9 cellular contexts compared by ENCODE assay signal in the genomic region with DNA sequence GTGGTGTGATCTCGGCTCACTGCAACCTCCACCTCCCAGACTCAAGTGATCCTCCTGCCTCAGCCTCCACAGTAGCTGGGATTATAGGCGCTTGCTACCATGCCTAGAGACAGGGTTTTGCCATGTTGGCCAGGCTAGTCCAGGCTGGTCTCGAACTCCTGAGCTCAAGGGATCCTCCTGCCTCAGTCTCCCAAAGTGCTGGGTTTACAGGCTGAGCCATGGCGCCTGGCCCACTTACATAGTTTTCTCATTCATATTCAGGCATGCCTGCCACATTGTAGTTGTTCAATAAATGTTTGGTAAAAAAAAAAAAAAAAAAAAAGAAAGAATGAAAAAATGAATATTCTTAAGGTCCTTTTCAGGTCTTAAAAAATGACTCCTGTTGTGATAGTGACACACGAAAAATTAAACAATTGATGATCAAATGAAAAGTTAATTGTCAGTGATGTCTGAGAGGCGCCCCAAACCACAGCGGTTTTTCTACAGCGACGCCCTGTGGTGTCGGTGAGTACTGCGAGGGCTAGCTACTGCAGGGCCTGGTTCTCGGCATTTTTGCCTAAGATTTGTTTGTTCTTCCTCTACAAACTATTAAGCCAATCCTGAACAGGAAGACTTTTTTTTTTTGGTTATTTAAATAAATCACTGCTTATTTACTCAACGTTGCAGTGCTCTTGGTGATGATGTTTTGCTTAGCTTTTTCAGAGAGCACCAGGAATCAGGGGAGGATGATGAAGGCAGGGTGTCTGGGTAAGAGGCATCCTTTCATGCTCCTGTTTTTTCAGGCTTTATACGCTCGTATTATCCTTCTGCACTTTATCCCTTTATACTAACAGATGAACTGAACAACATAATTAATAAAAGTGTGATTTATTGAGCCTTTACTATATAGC.
DNase-seq lines count a peak whose midpoint lies in the region; ATAC-seq and TF ChIP-seq lines count a peak whose summit lies in the region.
"Had no signal": no experiment of that assay in that cellular context is flagged by ENCODE, and none has a peak within 500 bp of the region (broad histone marks: within the 10 kb centered on the region; RNA-seq: fewer than 3 reads in every experiment).

No MANE protein-coding gene starts in this region.

- H3K27me3 ChIP-seq in HL-60 (ENCODE audit: insufficient read depth, poor library complexity, severe bottlenecking) (no peaks in the 10 kb centered on the region), ovary (no peaks in the 10 kb centered on the region)

- 35 to 41% (median 36%) methylated on average over 15 of the region's 15 CpGs for WGBS in ovary, 3 donors

- H3K9me3 ChIP-seq in ovary: no peaks in the 10 kb centered on the region

- H3K4me1 ChIP-seq in ovary (ENCODE audit: insufficient read depth): peaks cover 1% of the 10 kb centered on the region

- intact Hi-C loops in ovary (cut with DNase I): loop anchor here in 3 of 4 donors (5.0 kb wide), 2 partner anchors 345 to 355 kb away; no protein-coding TSS in a partner anchor

- H3K4me3 ChIP-seq in HL-60 (replicated peaks; ENCODE audit: insufficient read depth, low read length) (no peak overlapping the region), fibroblast of pulmonary artery (replicated peaks; ENCODE audit: low read depth, low read length) (no peak overlapping the region), ovary (no peak overlapping the region)
- H3K4me3 ChIP-seq: skin epidermis had no signal

- TF ChIP-seq CTCF in HL-60 (IDR thresholded peaks at IDR 0.05; ENCODE audit: insufficient read depth, low read length): peak; percentile 84
- TF ChIP-seq CTCF in VCaP (conservative IDR thresholded peaks at IDR 0.05): peak; percentile 83
- peak; percentile 99 for TF ChIP-seq CTCF in fibroblast of pulmonary artery (IDR thresholded peaks at IDR 0.05; ENCODE audit: low read length, missing control alignments)
- TF ChIP-seq CTCF in ovary (IDR thresholded peaks at IDR 0.05): peak; percentile 61 to 74 (median 68)

- ATAC-seq in GM19025 (IDR thresholded peaks at IDR 0.05; ENCODE audit: low read depth, unreplicated experiment): peak; percentile 60
- ATAC-seq in HG03196 (IDR thresholded peaks at IDR 0.05; ENCODE audit: unreplicated experiment): no peak
- ATAC-seq in HG03097 (IDR thresholded peaks at IDR 0.05; ENCODE audit: low FRiP score, unreplicated experiment): no peak

- no peak overlapping the region for H3K27ac ChIP-seq in HL-60 (replicated peaks)
- H3K27ac ChIP-seq in VCaP: no peak overlapping the region
- H3K27ac ChIP-seq in ovary: peak overlapping the region in 1 of 2 donors; percentile 63
- H3K27ac ChIP-seq: skin epidermis had no signal

- peak; percentile 4 for DNase-seq in DMS114 treated with DMSO at 0.1 percent for 48 hours (lab: John Stamatoyannopoulos, UW; ENCODE audit: unreplicated experiment)
- DNase-seq in HL-60 (ENCODE audit: low read depth in 1 of 2, low spot score in 1 of 2): peak in 1 of 2 experiments; percentile 42
- peak; percentile 59 for DNase-seq in fibroblast of pulmonary artery (ENCODE audit: low read depth)
- peak; percentile 46 to 85 (median 79) for DNase-seq in ovary

- no peaks in the 10 kb centered on the region for H3K36me3 ChIP-seq in ovary

- TF ChIP-seq EP300 in ovary (IDR thresholded peaks at IDR 0.05): no peak

- TF ChIP-seq POLR2A in ovary (IDR thresholded peaks at IDR 0.05): no peak
